8 cellular contexts compared by ENCODE assay signal in the genomic region with DNA sequence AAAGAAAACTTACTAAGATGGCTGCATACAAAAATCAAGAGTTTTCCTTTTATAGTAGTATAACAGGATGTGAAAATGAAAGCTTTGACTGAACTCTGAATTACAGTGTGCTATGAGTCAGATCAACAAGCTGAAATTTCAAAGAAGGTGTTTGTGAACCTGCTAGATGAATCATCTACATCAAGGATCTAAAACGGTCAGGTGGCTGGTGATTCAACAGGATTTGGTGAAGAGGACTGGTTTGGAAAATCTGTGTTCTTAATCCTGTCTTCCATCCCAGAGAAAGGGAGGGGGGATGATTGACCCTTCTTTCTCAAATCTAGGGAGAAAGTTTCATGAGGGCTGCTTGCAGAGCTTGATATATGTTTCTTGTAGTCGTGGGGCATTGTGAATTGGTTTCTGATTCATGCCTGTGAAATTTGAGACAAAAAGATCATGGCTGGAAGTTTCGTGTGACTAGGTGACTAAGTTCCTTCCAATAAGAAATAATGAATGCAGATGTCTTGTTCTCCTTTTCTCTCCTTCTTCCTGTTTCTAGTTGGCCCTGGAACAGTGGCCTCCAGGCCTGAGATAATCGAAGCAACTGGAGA.
DNase-seq lines count a peak whose midpoint lies in the region; ATAC-seq, FAIRE-seq and TF ChIP-seq lines count a peak whose summit lies in the region.

No MANE protein-coding gene starts in this region.

- no peak overlapping the region for H3K27ac ChIP-seq in breast epithelium

- H3K9me3 Mint-ChIP-seq in MCF 10A (ENCODE audit: unreplicated experiment) = no peaks in the 10 kb centered on the region

- peak; percentile 52 for FAIRE-seq in bronchial epithelial cell (lab: Jason Lieb, UNC)

- H3K4me3 ChIP-seq in breast epithelium (no peak overlapping the region), bronchial epithelial cell (ENCODE audit: low read depth, low read length) (no peak overlapping the region)

- no peaks in the 10 kb centered on the region for H3K27me3 Mint-ChIP-seq in MCF 10A (ENCODE audit: insufficient read depth, unreplicated experiment)

- CTCF ChIA-PET in MCF 10A (lab: Yijun Ruan, JAX) = interaction anchor here (0.7 to 1.4 kb wide), 4 partner anchors 13 to 1352 kb away, joined by 3 to 6 read pairs (median 4); no protein-coding TSS in a partner anchor

- DNase-seq in MCF 10A (ENCODE audit: unreplicated experiment) (peak; percentile 90), breast epithelium (ENCODE audit: low spot score in 2 of 2) (no peak), NOMO-1 treated with DMSO at 0.1 percent for 48 hours (lab: John Stamatoyannopoulos, UW; ENCODE audit: unreplicated experiment) (peak; percentile 96), bronchial epithelial cell (ENCODE audit: low read depth) (peak; percentile 97), NCI-H524 treated with DMSO at 0.1 percent for 48 hours (lab: John Stamatoyannopoulos, UW) (no peak), Right ventricle myocardium inferior (ENCODE audit: missing footprints) (no peak)
- peak; percentile 50 for DNase-seq in stimulated activated CD4-positive, alpha-beta T cell treated with anti-CD3 and anti-CD28 coated beads, Interleukin-4, amount 100 ng/mL, for 24 hours

- H3K36me3 ChIP-seq in breast epithelium (no peaks in the 10 kb centered on the region), bronchial epithelial cell (ENCODE audit: control insufficient read depth, insufficient read depth, low read length) (no peaks in the 10 kb centered on the region)

- TF ChIP-seq CTCF in MCF 10A (IDR thresholded peaks at IDR 0.05; ENCODE audit: unreplicated experiment) (no peak), breast epithelium (IDR thresholded peaks at IDR 0.05) (no peak), bronchial epithelial cell (IDR thresholded peaks at IDR 0.05; ENCODE audit: insufficient read depth, low read length, severe bottlenecking) (no peak)

- intact Hi-C loops in MCF 10A (cut with micrococcal nuclease) = no loop called here
- intact Hi-C loops in breast epithelium (cut with DNase I; ENCODE audit: low total_unique reads) = no loop called here
- intact Hi-C loops in Right ventricle myocardium inferior (cut with DNase I) = no loop called here

- no peaks in the 10 kb centered on the region for H3K4me1 ChIP-seq in breast epithelium

- POLR2A ChIA-PET in MCF 10A (lab: Yijun Ruan, JAX) = interaction anchor here (0.6 to 2.3 kb wide), 10 partner anchors 8 to 755 kb away, joined by 3 to 12 read pairs (median 3); a partner anchor contains a TSS

- H3K27ac Mint-ChIP-seq in MCF 10A (ENCODE audit: low read depth, unreplicated experiment) = peak overlapping the region; percentile 97

- peak; percentile 99 for ATAC-seq in HG02884 (IDR thresholded peaks at IDR 0.05; ENCODE audit: unreplicated experiment)
- ATAC-seq in Right ventricle myocardium inferior = no peak

- H3K4me3 Mint-ChIP-seq in MCF 10A (ENCODE audit: unreplicated experiment) = peak overlapping the region; percentile 59

- no peaks in the 10 kb centered on the region for H3K27me3 ChIP-seq in breast epithelium
- H3K27me3 ChIP-seq in bronchial epithelial cell (ENCODE audit: control insufficient read depth, insufficient read depth, low read length) = no peaks in the 10 kb centered on the region

- TF ChIP-seq POLR2A in breast epithelium (IDR thresholded peaks at IDR 0.05) = no peak

- H3K36me3 Mint-ChIP-seq in MCF 10A (ENCODE audit: insufficient read depth, unreplicated experiment) = no peaks in the 10 kb centered on the region

- H3K4me1 Mint-ChIP-seq in MCF 10A (ENCODE audit: insufficient read depth, unreplicated experiment) = peaks cover 7% of the 10 kb centered on the region

- TSS peak; percentile 91 for BruUV-seq in MCF 10A (replicated peaks; lab: Mats Ljungman, UMichigan)

- no peaks in the 10 kb centered on the region for H3K9me3 ChIP-seq in breast epithelium

Comparison
In these comparisons a context has a peak if more than half of its experiments do, and no peak if none do; other contexts are left out.
1. DNase-seq: peak in MCF 10A (single experiment), NOMO-1 treated with DMSO at 0.1 percent for 48 hours (single experiment), bronchial epithelial cell (single experiment) and stimulated activated CD4-positive, alpha-beta T cell treated with anti-CD3 and anti-CD28 coated beads, Interleukin-4, amount 100 ng/mL, for 24 hours (single experiment); none in breast epithelium (0 of 2), NCI-H524 treated with DMSO at 0.1 percent for 48 hours (single experiment) and Right ventricle myocardium inferior (single experiment).